ENCODE assay signal across 1 cellular context in genomic region chr1:111736548-111737215, GRCh38.
TF ChIP-seq lines count a peak whose summit lies in the region.

No MANE protein-coding gene starts in this region.

TF ChIP-seq in HepG2, 621 proteins besides CTCF, POLR2A, EP300 and RAD21:
- TF ChIP-seq ZUFSP (CRISPR knock-in tag; IDR thresholded peaks at IDR 0.05; ENCODE audit: borderline replicate concordance) (no peak), E2F1 (CRISPR knock-in tag; IDR thresholded peaks at IDR 0.05) (no peak), ELF1 (CRISPR knock-in tag; IDR thresholded peaks at IDR 0.05) (no peak), ZNF703 (CRISPR knock-in tag; IDR thresholded peaks at IDR 0.05; ENCODE audit: borderline replicate concordance) (no peak), NRL (CRISPR knock-in tag; IDR thresholded peaks at IDR 0.05; ENCODE audit: borderline replicate concordance) (no peak), ZNF562 (CRISPR knock-in tag; IDR thresholded peaks at IDR 0.05; ENCODE audit: borderline replicate concordance) (no peak), PAX8 (CRISPR knock-in tag; IDR thresholded peaks at IDR 0.05; ENCODE audit: borderline replicate concordance) (no peak), ARNT (IDR thresholded peaks at IDR 0.05) (no peak), ATRX (CRISPR knock-in tag; IDR thresholded peaks at IDR 0.05; ENCODE audit: borderline replicate concordance) (no peak), RFXAP (CRISPR knock-in tag; IDR thresholded peaks at IDR 0.05; ENCODE audit: borderline replicate concordance) (no peak)
TF ChIP-seq in HepG2: peak in this region for 0.
